In genomic region chr12:13362260-13362841, GRCh38 we compare ENCODE assay signal across 7 cellular contexts.
DNase-seq lines count a peak whose midpoint lies in the region; ATAC-seq, FAIRE-seq and TF ChIP-seq lines count a peak whose summit lies in the region.

No MANE protein-coding gene starts in this region.

- H3K9me3 ChIP-seq in MG63, result no peaks in the 10 kb centered on the region
- no peaks in the 10 kb centered on the region for H3K9me3 ChIP-seq in left lung

- peaks cover 64% of the 10 kb centered on the region for H3K27me3 Mint-ChIP-seq in central memory CD8-positive, alpha-beta T cell

- TF ChIP-seq CTCF in GM12864 (IDR thresholded peaks at IDR 0.05; ENCODE audit: low read depth, low read length, missing control alignments) (peak; percentile 96), left lung (IDR thresholded peaks at IDR 0.05) (peak; percentile 76 to 78)

- H3K4me3 ChIP-seq in GM12864 (ENCODE audit: low read depth, low read length) (no peak overlapping the region), MG63 (no peak overlapping the region), left lung (no peak overlapping the region)

- H3K4me1 Mint-ChIP-seq in central memory CD8-positive, alpha-beta T cell, result no peaks in the 10 kb centered on the region

- no peaks in the 10 kb centered on the region for H3K4me1 ChIP-seq in left lung

- no peak overlapping the region for H3K4me3 Mint-ChIP-seq in central memory CD8-positive, alpha-beta T cell

- no peak overlapping the region for H3K27ac ChIP-seq in left lung

- peaks cover 6% of the 10 kb centered on the region for H3K27me3 ChIP-seq in MG63
- peaks cover 3 to 35% of the 10 kb centered on the region in 2 donors for H3K27me3 ChIP-seq in left lung

- intact Hi-C loops in left lung (cut with DNase I), result loop anchor here in 1 of 2 donors (10.0 kb wide), 1 partner anchor 172 kb away; no protein-coding TSS in a partner anchor

- peak; percentile 64 for ATAC-seq in central memory CD8-positive, alpha-beta T cell (replicated peaks; ENCODE audit: extremely low read depth, poor library complexity, severe bottlenecking)
- ATAC-seq in left lung, result peak; percentile 100

- TF ChIP-seq POLR2A in H54 (IDR thresholded peaks at IDR 0.05; ENCODE audit: low read depth, low read length), result no peak

- no peaks in the 10 kb centered on the region for H3K9me3 Mint-ChIP-seq in central memory CD8-positive, alpha-beta T cell

- no peaks in the 10 kb centered on the region for H3K36me3 Mint-ChIP-seq in central memory CD8-positive, alpha-beta T cell (ENCODE audit: insufficient read depth)

- H3K27ac Mint-ChIP-seq in central memory CD8-positive, alpha-beta T cell (ENCODE audit: low read depth), result no peak overlapping the region

- peak; percentile 82 for FAIRE-seq in H54 (lab: Jason Lieb, UNC)

- peak; percentile 18 for DNase-seq in GM12864 (ENCODE audit: low read depth)
- peak; percentile 48 for DNase-seq in H54 (ENCODE audit: insufficient read length, low spot score)
- DNase-seq in MG63, result peak; percentile 45
- peak; percentile 56 for DNase-seq in SK-N-DZ (ENCODE audit: low spot score)
- no peak for DNase-seq in central memory CD8-positive, alpha-beta T cell (ENCODE audit: low spot score in 2 of 2)
- DNase-seq in left lung, result peak in 1 of 2 donors; percentile 61
- DNase-seq in stimulated activated CD8-positive, alpha-beta memory T cell treated with anti-CD3 and anti-CD28 coated beads, Interleukin-15, amount 100 ng/mL, for 24 hours (ENCODE audit: low read depth), result peak; percentile 17

- H3K36me3 ChIP-seq in MG63 (no peaks in the 10 kb centered on the region), left lung (no peaks in the 10 kb centered on the region)

Comparison
In these comparisons a context has a peak if more than half of its experiments do, and no peak if none do; other contexts are left out.
1. DNase-seq: peak in GM12864 (single experiment), H54 (single experiment), MG63 (single experiment), SK-N-DZ (single experiment) and stimulated activated CD8-positive, alpha-beta memory T cell treated with anti-CD3 and anti-CD28 coated beads, Interleukin-15, amount 100 ng/mL, for 24 hours (single experiment); none in central memory CD8-positive, alpha-beta T cell (0 of 2).